15 cellular contexts compared by ENCODE assay signal in the genomic region with DNA sequence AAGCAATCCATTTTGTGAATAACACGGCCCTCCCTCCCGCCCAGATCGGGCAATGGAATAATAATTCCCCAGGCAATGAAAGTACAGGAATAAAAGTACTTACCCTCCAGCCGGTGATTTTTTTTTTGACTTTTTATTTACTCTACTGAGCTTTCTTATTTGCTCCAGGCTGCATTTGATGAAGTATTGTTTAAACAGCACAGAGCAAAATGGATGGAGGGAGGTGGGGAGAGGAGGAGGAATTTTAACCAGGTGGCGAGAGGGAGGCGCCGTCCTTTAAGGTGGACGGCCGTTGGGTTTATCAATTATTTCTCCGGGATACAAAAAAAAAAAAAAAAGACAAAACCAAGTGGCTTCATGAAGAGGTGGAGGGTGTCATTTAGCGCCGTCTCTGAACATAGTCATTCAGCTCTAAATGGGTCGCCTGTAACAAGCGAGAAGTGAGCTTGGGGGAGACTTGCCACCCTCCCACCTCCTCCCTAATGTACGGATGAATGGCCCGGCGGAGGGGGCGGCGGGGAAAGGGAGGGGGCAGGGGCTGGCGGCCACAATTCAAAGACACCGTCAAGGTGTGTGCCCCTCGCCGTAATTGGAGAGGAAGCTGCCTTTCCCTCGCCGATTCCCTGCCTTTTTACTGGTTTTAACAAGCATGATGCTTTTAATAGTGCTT.
DNase-seq lines count a peak whose midpoint lies in the region; ATAC-seq and TF ChIP-seq lines count a peak whose summit lies in the region.
"Had no signal": no experiment of that assay in that cellular context is flagged by ENCODE, and none has a peak within 500 bp of the region (broad histone marks: within the 10 kb centered on the region; RNA-seq: fewer than 3 reads in every experiment).

No MANE protein-coding gene starts in this region.

- peaks cover 15% of the 10 kb centered on the region for H3K36me3 Mint-ChIP-seq in WTC11

- CTCF ChIA-PET in WTC11 (lab: Charles Lee) = interaction anchor here (0.6 to 1.8 kb wide), 9 partner anchors 9 to 332 kb away, joined by 3 to 4 read pairs (median 3); no protein-coding TSS in a partner anchor

- H3K4me3 ChIP-seq in BLaER1 = no peak overlapping the region
- peak overlapping the region; percentile 30 for H3K4me3 ChIP-seq in lower lobe of right lung
- H3K4me3 ChIP-seq: esophagus muscularis mucosa had no signal

- peaks cover 11% of the 10 kb centered on the region for H3K9me3 Mint-ChIP-seq in WTC11
- H3K9me3 Mint-ChIP-seq: activated T-helper 17 cell treated with anti-CD3 and anti-CD28 coated beads, Interleukin-2, amount 50 U/mL, for 72 hours had no signal

- peak overlapping the region; percentile 52 for H3K4me3 Mint-ChIP-seq in WTC11
- H3K4me3 Mint-ChIP-seq: activated CD8-positive, alpha-beta T cell treated with anti-CD3 and anti-CD28 coated beads, Interleukin-2, amount 10 ng/mL, durations not matched to agents 7 days and 5 days; activated T-helper 17 cell treated with anti-CD3 and anti-CD28 coated beads, Interleukin-2, amount 50 U/mL, for 72 hours had no signal

- H3K27me3 Mint-ChIP-seq in WTC11 (ENCODE audit: low read depth) = peaks cover 5% of the 10 kb centered on the region; the same call in 1 of the 2 replicates
- H3K27me3 Mint-ChIP-seq: activated T-helper 17 cell treated with anti-CD3 and anti-CD28 coated beads, Interleukin-2, amount 50 U/mL, for 72 hours had no signal

- TF ChIP-seq CTCF in WTC11 (IDR thresholded peaks at IDR 0.05) = no peak
- TF ChIP-seq CTCF in lower lobe of right lung (IDR thresholded peaks at IDR 0.05) = no peak

- intact Hi-C loops in lower lobe of right lung (cut with DNase I) = no loop called here

- no peak overlapping the region for H3K27ac ChIP-seq in BLaER1
- H3K27ac ChIP-seq in lower lobe of right lung = no peak overlapping the region
- H3K27ac ChIP-seq: esophagus muscularis mucosa had no signal

- H3K4me1 Mint-ChIP-seq in WTC11 = peaks cover 22% of the 10 kb centered on the region

- H3K9me3 ChIP-seq in BLaER1 = peaks cover 31% of the 10 kb centered on the region
- H3K9me3 ChIP-seq in lower lobe of right lung = no peaks in the 10 kb centered on the region
- H3K9me3 ChIP-seq: esophagus muscularis mucosa had no signal

- no peak overlapping the region for H3K27ac Mint-ChIP-seq in WTC11
- H3K27ac Mint-ChIP-seq: activated CD8-positive, alpha-beta T cell treated with anti-CD3 and anti-CD28 coated beads, Interleukin-2, amount 10 ng/mL, durations not matched to agents 7 days and 5 days; activated T-helper 17 cell treated with anti-CD3 and anti-CD28 coated beads, Interleukin-2, amount 50 U/mL, for 72 hours had no signal

- POLR2A ChIA-PET in WTC11 (lab: Charles Lee) = interaction anchor here (0.7 kb wide), 1 partner anchor 998 kb away, joined by 4 read pairs; no protein-coding TSS in a partner anchor

- no peaks in the 10 kb centered on the region for H4K20me1 ChIP-seq in BLaER1

- peaks cover 3% of the 10 kb centered on the region; the same call in 1 of the 2 replicates for H3K27me3 ChIP-seq in BLaER1
- no peaks in the 10 kb centered on the region for H3K27me3 ChIP-seq in lower lobe of right lung (ENCODE audit: low read depth)

- DNase-seq in NCI-H1436 (lab: John Stamatoyannopoulos, UW) = peak; percentile 98
- peak; percentile 29 for DNase-seq in WTC11 (ENCODE audit: low spot score)
- DNase-seq in lower lobe of right lung = no peak
- DNase-seq in activated CD4-positive, CD25-positive, alpha-beta regulatory T cell (lab: John Stamatoyannopoulos, UW) = no peak
- DNase-seq in NCI-H2171 treated with DMSO at 0.1 percent for 48 hours (lab: John Stamatoyannopoulos, UW) = no peak
- DNase-seq: activated CD8-positive, alpha-beta T cell treated with anti-CD3 and anti-CD28 coated beads, Interleukin-2, amount 10 ng/mL, durations not matched to agents 7 days and 5 days; GF-D8; NCI-H446 treated with DMSO at 0.1 percent for 48 hours had no signal

- H3K36me3 ChIP-seq in BLaER1 (peaks cover 11% of the 10 kb centered on the region; the same call in 1 of the 2 replicates), lower lobe of right lung (no peaks in the 10 kb centered on the region)
- H3K36me3 ChIP-seq: esophagus muscularis mucosa had no signal

- ATAC-seq in WTC11 (peak; percentile 56), lower lobe of right lung (peak; percentile 53 to 82), HG02610 (IDR thresholded peaks at IDR 0.05; ENCODE audit: unreplicated experiment) (no peak), GM19455 (IDR thresholded peaks at IDR 0.05; ENCODE audit: unreplicated experiment) (no peak)
- ATAC-seq: activated CD8-positive, alpha-beta T cell treated with anti-CD3 and anti-CD28 coated beads, Interleukin-2, amount 10 ng/mL, durations not matched to agents 7 days and 5 days; activated T-helper 17 cell treated with anti-CD3 and anti-CD28 coated beads, Interleukin-2, amount 50 U/mL, for 72 hours; left lobe of liver; Panc1 had no signal

- H3K4me1 ChIP-seq in BLaER1 (peaks cover 26% of the 10 kb centered on the region), lower lobe of right lung (no peaks in the 10 kb centered on the region)

- H3K4me2 ChIP-seq in BLaER1 = peak overlapping the region; percentile 63

- H3K9ac ChIP-seq in BLaER1 = no peak overlapping the region

TF ChIP-seq in WTC11, 78 proteins besides CTCF, POLR2A, EP300 and RAD21 (continues in another document):
- TF ChIP-seq, protein P1, sequence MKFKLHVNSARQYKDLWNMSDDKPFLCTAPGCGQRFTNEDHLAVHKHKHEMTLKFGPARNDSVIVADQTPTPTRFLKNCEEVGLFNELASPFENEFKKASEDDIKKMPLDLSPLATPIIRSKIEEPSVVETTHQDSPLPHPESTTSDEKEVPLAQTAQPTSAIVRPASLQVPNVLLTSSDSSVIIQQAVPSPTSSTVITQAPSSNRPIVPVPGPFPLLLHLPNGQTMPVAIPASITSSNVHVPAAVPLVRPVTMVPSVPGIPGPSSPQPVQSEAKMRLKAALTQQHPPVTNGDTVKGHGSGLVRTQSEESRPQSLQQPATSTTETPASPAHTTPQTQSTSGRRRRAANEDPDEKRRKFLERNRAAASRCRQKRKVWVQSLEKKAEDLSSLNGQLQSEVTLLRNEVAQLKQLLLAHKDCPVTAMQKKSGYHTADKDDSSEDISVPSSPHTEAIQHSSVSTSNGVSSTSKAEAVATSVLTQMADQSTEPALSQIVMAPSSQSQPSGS (CRISPR knock-in tag; IDR thresholded peaks at IDR 0.05; ENCODE audit: borderline replicate concordance, low read depth) = no peak
- TF ChIP-seq FOXP1 (CRISPR knock-in tag; IDR thresholded peaks at IDR 0.05; ENCODE audit: borderline replicate concordance) (no peak), NFYB (CRISPR knock-in tag; conservative IDR thresholded peaks at IDR 0.05; ENCODE audit: low read depth) (no peak), ZNF416 (CRISPR knock-in tag; IDR thresholded peaks at IDR 0.05) (no peak), ATF1 (CRISPR knock-in tag; IDR thresholded peaks at IDR 0.05) (no peak)
- TF ChIP-seq, protein P2, sequence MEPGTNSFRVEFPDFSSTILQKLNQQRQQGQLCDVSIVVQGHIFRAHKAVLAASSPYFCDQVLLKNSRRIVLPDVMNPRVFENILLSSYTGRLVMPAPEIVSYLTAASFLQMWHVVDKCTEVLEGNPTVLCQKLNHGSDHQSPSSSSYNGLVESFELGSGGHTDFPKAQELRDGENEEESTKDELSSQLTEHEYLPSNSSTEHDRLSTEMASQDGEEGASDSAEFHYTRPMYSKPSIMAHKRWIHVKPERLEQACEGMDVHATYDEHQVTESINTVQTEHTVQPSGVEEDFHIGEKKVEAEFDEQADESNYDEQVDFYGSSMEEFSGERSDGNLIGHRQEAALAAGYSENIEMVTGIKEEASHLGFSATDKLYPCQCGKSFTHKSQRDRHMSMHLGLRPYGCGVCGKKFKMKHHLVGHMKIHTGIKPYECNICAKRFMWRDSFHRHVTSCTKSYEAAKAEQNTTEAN (CRISPR knock-in tag; IDR thresholded peaks at IDR 0.05) = no peak
- TF ChIP-seq, protein P3, sequence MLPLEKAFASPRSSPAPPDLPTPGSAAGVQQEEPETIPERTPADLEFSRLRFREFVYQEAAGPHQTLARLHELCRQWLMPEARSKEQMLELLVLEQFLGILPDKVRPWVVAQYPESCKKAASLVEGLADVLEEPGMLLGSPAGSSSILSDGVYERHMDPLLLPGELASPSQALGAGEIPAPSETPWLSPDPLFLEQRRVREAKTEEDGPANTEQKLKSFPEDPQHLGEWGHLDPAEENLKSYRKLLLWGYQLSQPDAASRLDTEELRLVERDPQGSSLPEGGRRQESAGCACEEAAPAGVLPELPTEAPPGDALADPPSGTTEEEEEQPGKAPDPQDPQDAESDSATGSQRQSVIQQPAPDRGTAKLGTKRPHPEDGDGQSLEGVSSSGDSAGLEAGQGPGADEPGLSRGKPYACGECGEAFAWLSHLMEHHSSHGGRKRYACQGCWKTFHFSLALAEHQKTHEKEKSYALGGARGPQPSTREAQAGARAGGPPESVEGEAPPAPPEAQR (CRISPR knock-in tag; IDR thresholded peaks at IDR 0.05) = no peak
- TF ChIP-seq, protein P4, sequence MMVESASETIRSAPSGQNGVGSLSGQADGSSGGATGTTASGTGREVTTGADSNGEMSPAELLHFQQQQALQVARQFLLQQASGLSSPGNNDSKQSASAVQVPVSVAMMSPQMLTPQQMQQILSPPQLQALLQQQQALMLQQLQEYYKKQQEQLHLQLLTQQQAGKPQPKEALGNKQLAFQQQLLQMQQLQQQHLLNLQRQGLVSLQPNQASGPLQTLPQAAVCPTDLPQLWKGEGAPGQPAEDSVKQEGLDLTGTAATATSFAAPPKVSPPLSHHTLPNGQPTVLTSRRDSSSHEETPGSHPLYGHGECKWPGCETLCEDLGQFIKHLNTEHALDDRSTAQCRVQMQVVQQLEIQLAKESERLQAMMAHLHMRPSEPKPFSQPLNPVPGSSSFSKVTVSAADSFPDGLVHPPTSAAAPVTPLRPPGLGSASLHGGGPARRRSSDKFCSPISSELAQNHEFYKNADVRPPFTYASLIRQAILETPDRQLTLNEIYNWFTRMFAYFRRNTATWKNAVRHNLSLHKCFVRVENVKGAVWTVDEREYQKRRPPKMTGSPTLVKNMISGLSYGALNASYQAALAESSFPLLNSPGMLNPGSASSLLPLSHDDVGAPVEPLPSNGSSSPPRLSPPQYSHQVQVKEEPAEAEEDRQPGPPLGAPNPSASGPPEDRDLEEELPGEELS (CRISPR knock-in tag; IDR thresholded peaks at IDR 0.05) = no peak
- TF ChIP-seq, protein P5, sequence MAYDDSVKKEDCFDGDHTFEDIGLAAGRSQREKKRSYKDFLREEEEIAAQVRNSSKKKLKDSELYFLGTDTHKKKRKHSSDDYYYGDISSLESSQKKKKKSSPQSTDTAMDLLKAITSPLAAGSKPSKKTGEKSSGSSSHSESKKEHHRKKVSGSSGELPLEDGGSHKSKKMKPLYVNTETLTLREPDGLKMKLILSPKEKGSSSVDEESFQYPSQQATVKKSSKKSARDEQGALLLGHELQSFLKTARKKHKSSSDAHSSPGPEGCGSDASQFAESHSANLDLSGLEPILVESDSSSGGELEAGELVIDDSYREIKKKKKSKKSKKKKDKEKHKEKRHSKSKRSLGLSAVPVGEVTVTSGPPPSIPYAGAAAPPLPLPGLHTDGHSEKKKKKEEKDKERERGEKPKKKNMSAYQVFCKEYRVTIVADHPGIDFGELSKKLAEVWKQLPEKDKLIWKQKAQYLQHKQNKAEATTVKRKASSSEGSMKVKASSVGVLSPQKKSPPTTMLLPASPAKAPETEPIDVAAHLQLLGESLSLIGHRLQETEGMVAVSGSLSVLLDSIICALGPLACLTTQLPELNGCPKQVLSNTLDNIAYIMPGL (CRISPR knock-in tag; IDR thresholded peaks at IDR 0.05) = no peak

Comparison
In these comparisons a context has a peak if more than half of its experiments do, and no peak if none do; other contexts are left out.
1. DNase-seq: peak in NCI-H1436 (single experiment) and WTC11 (single experiment); none in lower lobe of right lung (single experiment), activated CD4-positive, CD25-positive, alpha-beta regulatory T cell (0 of 4) and NCI-H2171 treated with DMSO at 0.1 percent for 48 hours (single experiment).
2. ATAC-seq: peak in WTC11 (single experiment) and lower lobe of right lung (2 of 2); none in HG02610 (single experiment) and GM19455 (single experiment).